ENCODE assay signal across 7 cellular contexts in the genomic region with DNA sequence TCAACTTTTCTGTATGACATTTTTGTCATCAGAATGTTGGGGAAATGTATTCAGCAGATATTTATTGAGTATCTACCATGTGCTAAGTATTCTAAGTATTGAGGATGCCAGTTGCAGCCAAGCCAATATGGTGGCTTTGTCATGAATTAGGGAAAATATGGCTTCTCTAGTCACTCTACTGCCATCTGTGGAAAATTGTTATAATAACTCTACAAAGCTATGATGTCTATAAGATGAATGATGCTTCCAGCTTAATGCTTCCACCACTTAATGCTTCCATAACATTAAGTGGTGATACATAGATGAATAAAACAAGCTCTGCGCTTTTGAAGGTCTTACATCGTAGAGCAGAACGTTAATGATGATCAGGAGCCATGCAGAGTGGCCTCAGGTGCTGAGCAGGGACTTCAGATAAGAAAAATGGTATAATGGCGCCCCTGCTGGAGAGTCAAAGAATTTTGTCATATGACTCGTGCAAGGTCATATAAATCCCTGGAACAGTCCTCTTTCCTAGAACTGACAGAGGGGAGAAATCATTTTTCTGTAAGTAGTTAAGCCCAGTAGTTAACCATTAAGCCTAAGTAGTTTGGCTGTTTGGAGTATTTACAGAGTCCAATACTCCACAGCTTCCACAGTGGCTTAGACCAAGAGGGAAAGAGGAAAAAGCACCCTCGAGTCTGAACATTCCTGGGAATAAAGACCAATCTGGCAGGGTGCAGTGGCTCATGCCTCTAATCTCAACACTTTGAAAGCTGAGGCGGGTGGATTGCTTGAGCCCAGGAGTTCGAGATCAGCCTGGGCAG. TPM values are rescaled to one million over a fixed set of nuclear protein-coding genes. Genes with fewer than 3 reads are reported as not detected.
A peak's percentile ranks its signal among the peaks of the same experiment; 100 is the strongest.
DNase-seq lines count a peak whose midpoint lies in the region; ATAC-seq and TF ChIP-seq lines count a peak whose summit lies in the region.

No MANE protein-coding gene starts in this region.

- WGBS in liver: 40% methylated on average over 8 of the region's 8 CpGs
- WGBS in thyroid gland, 2 donors: 61 to 68% methylated on average over 8 of the region's 8 CpGs

- TF ChIP-seq CTCF in GM12872 (IDR thresholded peaks at IDR 0.05; ENCODE audit: insufficient read depth, low read depth, low read length) (peak; percentile 66), liver (IDR thresholded peaks at IDR 0.05; ENCODE audit: low read depth, low read length, missing input control) (peak; percentile 66), thyroid gland (IDR thresholded peaks at IDR 0.05) (peak in 4 of 6 experiments; percentile 9 to 46 (median 43))

- peak; percentile 82 to 83 for TF ChIP-seq RAD21 in liver (IDR thresholded peaks at IDR 0.05)

- peaks cover 0 to 3% (median 0%) of the 10 kb centered on the region in 3 donors for H3K9me3 Mint-ChIP-seq in T-cell

- CTCF ChIA-PET in T-cell (lab: Charles Lee): interaction anchor here (0.5 to 1.6 kb wide), 39 partner anchors 9 to 526 kb away, joined by 3 to 38 read pairs (median 5); partner anchors contain the start of gene BLMH (in 1 of the 2)

- no peaks in the 10 kb centered on the region for H3K36me3 ChIP-seq in liver (ENCODE audit: control insufficient read depth in 4 of 4, insufficient read depth in 3 of 4, low read depth in 1 of 4, low read length in 3 of 4)
- H3K36me3 ChIP-seq in thyroid gland: no peaks in the 10 kb centered on the region

- H3K27me3 Mint-ChIP-seq in T-cell: no peaks in the 10 kb centered on the region

- H3K27ac ChIP-seq in liver (ENCODE audit: low read depth in 1 of 2, low read length in 2 of 2) (peak overlapping the region in 1 of 2 donors; percentile 20), thyroid gland (no peak overlapping the region)

- POLR2A ChIA-PET in T-cell (lab: Charles Lee): interaction anchor here (0.5 to 0.9 kb wide), 3 partner anchors 14 to 57 kb away, joined by 3 to 4 read pairs (median 3); no protein-coding TSS in a partner anchor

- H3K36me3 Mint-ChIP-seq in T-cell: no peaks in the 10 kb centered on the region

- peaks cover 9 to 23% (median 17%) of the 10 kb centered on the region in 4 donors for H3K4me1 ChIP-seq in liver (ENCODE audit: control insufficient read depth in 4 of 4, insufficient read depth in 4 of 4, low read length in 3 of 4)
- H3K4me1 ChIP-seq in thyroid gland: peaks cover 0 to 14% of the 10 kb centered on the region in 2 donors

- no peak overlapping the region for H3K9ac ChIP-seq in liver (ENCODE audit: low read depth in 1 of 2, low read length in 2 of 2)

- no peak overlapping the region for H3K27ac Mint-ChIP-seq in T-cell

- no peak for TF ChIP-seq POLR2A in thyroid gland (IDR thresholded peaks at IDR 0.05)

- H3K4me3 ChIP-seq in liver (ENCODE audit: low read depth in 1 of 3, low read length in 3 of 3): no peak overlapping the region
- no peak overlapping the region for H3K4me3 ChIP-seq in thyroid gland (replicated peaks in 1 of 3)

- H3K9me3 ChIP-seq in liver (ENCODE audit: control insufficient read depth in 4 of 4, low read length in 3 of 4) (no peaks in the 10 kb centered on the region), thyroid gland (no peaks in the 10 kb centered on the region)

- DNase-seq in NCI-H1436 (lab: John Stamatoyannopoulos, UW) (peak; percentile 65), T-cell (peak in 32 of 34 experiments; percentile 15 to 69 (median 45)), astrocyte of the hippocampus (ENCODE audit: low read depth, low spot score) (peak; percentile 57), thyroid gland (peak; percentile 15 to 29)

- ATAC-seq in T-cell (replicated peaks in 1 of 4): peak; percentile 32 to 52 (median 43)
- no peak for ATAC-seq in GM19351 (IDR thresholded peaks at IDR 0.05; ENCODE audit: unreplicated experiment)

- intact Hi-C loops in thyroid gland (cut with DNase I): no loop called here

- H3K27me3 ChIP-seq in liver (ENCODE audit: control insufficient read depth in 4 of 4, insufficient read depth in 4 of 4, low read length in 3 of 4) (no peaks in the 10 kb centered on the region), thyroid gland (no peaks in the 10 kb centered on the region)

- H3K4me1 Mint-ChIP-seq in T-cell: peaks cover 38 to 47% (median 44%) of the 10 kb centered on the region in 3 donors

- no peak overlapping the region for H3K4me3 Mint-ChIP-seq in T-cell

TF ChIP-seq in liver, 16 proteins besides CTCF, POLR2A, EP300 and RAD21:
- TF ChIP-seq EGR1 (IDR thresholded peaks at IDR 0.05; ENCODE audit: low read depth in 2 of 2) (no peak), REST (IDR thresholded peaks at IDR 0.05) (no peak), ZBTB33 (IDR thresholded peaks at IDR 0.05) (peak; percentile 46), SP1 (IDR thresholded peaks at IDR 0.05) (peak; percentile 86), HNF4A (conservative IDR thresholded peaks at IDR 0.05) (peak; percentile 66 to 87), GABPA (IDR thresholded peaks at IDR 0.05 in 1 of 2, conservative IDR thresholded peaks at IDR 0.05 in 1 of 2) (no peak), NR2F2 (IDR thresholded peaks at IDR 0.05) (no peak), HNF4G (IDR thresholded peaks at IDR 0.05) (peak; percentile 26), RXRA (IDR thresholded peaks at IDR 0.05) (peak; percentile 58 to 70), FOXA2 (IDR thresholded peaks at IDR 0.05) (no peak), YY1 (IDR thresholded peaks at IDR 0.05) (peak; percentile 73), TAF1 (conservative IDR thresholded peaks at IDR 0.05) (peak; percentile 41), FOXA1 (IDR thresholded peaks at IDR 0.05) (no peak), JUND (IDR thresholded peaks at IDR 0.05) (peak; percentile 57 to 58)
- TF ChIP-seq, protein P1, sequence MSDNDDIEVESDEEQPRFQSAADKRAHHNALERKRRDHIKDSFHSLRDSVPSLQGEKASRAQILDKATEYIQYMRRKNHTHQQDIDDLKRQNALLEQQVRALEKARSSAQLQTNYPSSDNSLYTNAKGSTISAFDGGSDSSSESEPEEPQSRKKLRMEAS (IDR thresholded peaks at IDR 0.05): peak; percentile 17
- TF ChIP-seq, protein P2, sequence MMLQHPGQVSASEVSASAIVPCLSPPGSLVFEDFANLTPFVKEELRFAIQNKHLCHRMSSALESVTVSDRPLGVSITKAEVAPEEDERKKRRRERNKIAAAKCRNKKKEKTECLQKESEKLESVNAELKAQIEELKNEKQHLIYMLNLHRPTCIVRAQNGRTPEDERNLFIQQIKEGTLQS (IDR thresholded peaks at IDR 0.05): no peak

RNA-seq across cellular contexts. Expression of gene TMIGD1, which starts 2.7 kb away (rescaled TPM):
- total RNA-seq in T-cell (not detected), liver (not detected), thyroid gland (not detected)
- polyA plus RNA-seq in liver: not detected

RNA-seq across cellular contexts. Expression of gene CPD, which starts 42.2 kb away (rescaled TPM):
- total RNA-seq in T-cell (10 to 100 TPM; 18.7 to 38.0 (median 24.1) TPM), liver (100 to 1,000 TPM in 1 of 2 donors, 10 to 100 TPM in 1; 93.3 to 139 TPM), thyroid gland (100 to 1,000 TPM in 1 of 4 donors, 10 to 100 TPM in 3; 58.2 to 102 (median 79.9) TPM)
- 10 to 100 TPM; 19.1 to 24.4 TPM for polyA plus RNA-seq in liver

RNA-seq across cellular contexts. Expression of gene BLMH, which starts 44.8 kb away (rescaled TPM):
- total RNA-seq in T-cell (10 to 100 TPM; 38.8 to 60.2 (median 47.4) TPM), liver (10 to 100 TPM; 15.1 to 17.5 TPM), thyroid gland (10 to 100 TPM; 17.5 to 31.7 (median 27.1) TPM)
- polyA plus RNA-seq in liver: 10 to 100 TPM in 1 of 2 donors, 1 to 10 TPM in 1; 4.2 to 10.7 TPM
